Comparison of ENCODE assay signal across 8 cellular contexts in genomic region chr15:63371297-63371918, GRCh38. TPM values are rescaled to one million over a fixed set of nuclear protein-coding genes. Genes with fewer than 3 reads are reported as not detected.
A peak's percentile ranks its signal among the peaks of the same experiment; 100 is the strongest.
DNase-seq lines count a peak whose midpoint lies in the region; ATAC-seq and TF ChIP-seq lines count a peak whose summit lies in the region.
"Had no signal": no experiment of that assay in that cellular context is flagged by ENCODE, and none has a peak within 500 bp of the region (broad histone marks: within the 10 kb centered on the region; RNA-seq: fewer than 3 reads in every experiment).

No MANE protein-coding gene starts in this region.

- peak overlapping the region; percentile 80 for H3K27ac Mint-ChIP-seq in activated T-helper 2 cell treated with anti-CD3 and anti-CD28 coated beads, Interferon-gamma antibody, Interleukin-2, Interleukin-4, amounts not matched to agents 10 μg/mL and 5 μg/mL and 100 μg/mL, durations not matched to agents 14 hours and 24 hours and 36 hours

- DNase-seq in HCEC 1CT (peak; percentile 62), fibroblast of villous mesenchyme (ENCODE audit: low read depth) (peak; percentile 62), suprapubic skin (ENCODE audit: low spot score in 2 of 2) (peak in 1 of 2 donors; percentile 77), middle frontal gyrus (ENCODE audit: extremely low spot score, low spot score) (no peak), SW480 (ENCODE audit: low spot score) (no peak)
- DNase-seq in activated T-helper 2 cell treated with anti-CD3 and anti-CD28 coated beads, Interferon-gamma antibody, Interleukin-2, Interleukin-4, amounts not matched to agents 10 μg/mL and 5 μg/mL and 100 μg/mL, durations not matched to agents 14 hours and 24 hours and 36 hours (ENCODE audit: low spot score) = no peak
- DNase-seq: NCI-H1105 had no signal

- H3K9me3 Mint-ChIP-seq in activated T-helper 2 cell treated with anti-CD3 and anti-CD28 coated beads, Interferon-gamma antibody, Interleukin-2, Interleukin-4, amounts not matched to agents 10 μg/mL and 5 μg/mL and 100 μg/mL, durations not matched to agents 14 hours and 24 hours and 36 hours = no peaks in the 10 kb centered on the region

- H3K27ac ChIP-seq in suprapubic skin = peak overlapping the region; percentile 97

- no peak overlapping the region for H3K4me3 Mint-ChIP-seq in activated T-helper 2 cell treated with anti-CD3 and anti-CD28 coated beads, Interferon-gamma antibody, Interleukin-2, Interleukin-4, amounts not matched to agents 10 μg/mL and 5 μg/mL and 100 μg/mL, durations not matched to agents 14 hours and 24 hours and 36 hours (ENCODE audit: low read depth)

- H3K4me3 ChIP-seq in fibroblast of villous mesenchyme (ENCODE audit: low read depth, low read length) (no peak overlapping the region), suprapubic skin (peak overlapping the region; percentile 27)

- 49% methylated on average over 7 of the region's 15 CpGs for WGBS in suprapubic skin

- peaks cover 52% of the 10 kb centered on the region for H3K4me1 Mint-ChIP-seq in activated T-helper 2 cell treated with anti-CD3 and anti-CD28 coated beads, Interferon-gamma antibody, Interleukin-2, Interleukin-4, amounts not matched to agents 10 μg/mL and 5 μg/mL and 100 μg/mL, durations not matched to agents 14 hours and 24 hours and 36 hours (ENCODE audit: low read depth)

- TF ChIP-seq POLR2A in suprapubic skin (IDR thresholded peaks at IDR 0.05) = peak in 1 of 2 donors; percentile 27

- no peaks in the 10 kb centered on the region for H3K27me3 ChIP-seq in suprapubic skin

- TF ChIP-seq CTCF in fibroblast of villous mesenchyme (IDR thresholded peaks at IDR 0.05; ENCODE audit: insufficient read depth, low read depth, low read length) = no peak
- TF ChIP-seq CTCF in suprapubic skin (IDR thresholded peaks at IDR 0.05) = no peak

- peaks cover 87% of the 10 kb centered on the region for H3K4me1 ChIP-seq in suprapubic skin

- no peaks in the 10 kb centered on the region for H3K27me3 Mint-ChIP-seq in activated T-helper 2 cell treated with anti-CD3 and anti-CD28 coated beads, Interferon-gamma antibody, Interleukin-2, Interleukin-4, amounts not matched to agents 10 μg/mL and 5 μg/mL and 100 μg/mL, durations not matched to agents 14 hours and 24 hours and 36 hours (ENCODE audit: low read depth)

- ATAC-seq in HG02759 (IDR thresholded peaks at IDR 0.05; ENCODE audit: unreplicated experiment) = no peak

- H3K36me3 Mint-ChIP-seq in activated T-helper 2 cell treated with anti-CD3 and anti-CD28 coated beads, Interferon-gamma antibody, Interleukin-2, Interleukin-4, amounts not matched to agents 10 μg/mL and 5 μg/mL and 100 μg/mL, durations not matched to agents 14 hours and 24 hours and 36 hours (ENCODE audit: low read depth) = no peaks in the 10 kb centered on the region

- TF ChIP-seq EP300 in suprapubic skin (IDR thresholded peaks at IDR 0.05) = no peak

- H3K9me3 ChIP-seq in suprapubic skin = no peaks in the 10 kb centered on the region

- intact Hi-C loops in activated T-helper 2 cell treated with anti-CD3 and anti-CD28 coated beads, Interferon-gamma antibody, Interleukin-2, Interleukin-4, amounts not matched to agents 10 μg/mL and 5 μg/mL and 100 μg/mL, durations not matched to agents 14 hours and 24 hours and 36 hours (cut with micrococcal nuclease) = loop anchor here (5.0 to 10.0 kb wide), 2 partner anchors 159 to 233 kb away; no protein-coding TSS in a partner anchor

- no peaks in the 10 kb centered on the region for H3K36me3 ChIP-seq in suprapubic skin

RNA-seq across cellular contexts. Expression of gene CA12, which starts 10.2 kb away (rescaled TPM):
- total RNA-seq in activated T-helper 2 cell treated with anti-CD3 and anti-CD28 coated beads, Interferon-gamma antibody, Interleukin-2, Interleukin-4, amounts not matched to agents 10 μg/mL and 5 μg/mL and 100 μg/mL, durations not matched to agents 14 hours and 24 hours and 36 hours = 0.46 TPM in 2 replicates
- total RNA-seq in fibroblast of villous mesenchyme = 8.1 and 15.1 TPM in 2 replicates
- 100 to 1,000 TPM; 292 to 338 (median 317) TPM for total RNA-seq in suprapubic skin

Comparison
In these comparisons a context has a peak if more than half of its experiments do, and no peak if none do; other contexts are left out.
1. DNase-seq: peak in HCEC 1CT (single experiment) and fibroblast of villous mesenchyme (single experiment); none in activated T-helper 2 cell treated with anti-CD3 and anti-CD28 coated beads, Interferon-gamma antibody, Interleukin-2, Interleukin-4, amounts not matched to agents 10 μg/mL and 5 μg/mL and 100 μg/mL, durations not matched to agents 14 hours and 24 hours and 36 hours (single experiment), middle frontal gyrus (single experiment) and SW480 (single experiment).
2. RNA of gene CA12, which starts 10.2 kb away (total RNA-seq): 292 to 338 TPM in suprapubic skin; 8.1 to 15.1 TPM in fibroblast of villous mesenchyme and 0.46 TPM in activated T-helper 2 cell treated with anti-CD3 and anti-CD28 coated beads, Interferon-gamma antibody, Interleukin-2, Interleukin-4, amounts not matched to agents 10 μg/mL and 5 μg/mL and 100 μg/mL, durations not matched to agents 14 hours and 24 hours and 36 hours; every median in the first group is over 10 times any median in the second.